Comparison of ENCODE assay signal across 8 cellular contexts in genomic region chr20:2207770-2208097, GRCh38.
DNase-seq lines count a peak whose midpoint lies in the region; ATAC-seq and TF ChIP-seq lines count a peak whose summit lies in the region.

No MANE protein-coding gene starts in this region.

- no peak for ATAC-seq in psoas muscle

- H3K36me3 ChIP-seq in esophagus (ENCODE audit: control insufficient read depth in 2 of 2, insufficient read depth in 2 of 2, low read length in 1 of 2) (no peaks in the 10 kb centered on the region), psoas muscle (ENCODE audit: insufficient read depth in 1 of 2, low read depth in 1 of 2) (no peaks in the 10 kb centered on the region)

- TF ChIP-seq CTCF in GM12875 (IDR thresholded peaks at IDR 0.05; ENCODE audit: borderline replicate concordance, insufficient read depth, low read depth, low read length) (no peak), psoas muscle (IDR thresholded peaks at IDR 0.05) (no peak)

- H3K27ac ChIP-seq in esophagus (ENCODE audit: low read depth in 2 of 2, low read length in 1 of 2) = peak overlapping the region; percentile 16 to 74
- no peak overlapping the region for H3K27ac ChIP-seq in psoas muscle

- H3K9me3 ChIP-seq in esophagus (ENCODE audit: control insufficient read depth in 2 of 2, insufficient read depth in 1 of 2, low read depth in 1 of 2, low read length in 1 of 2) (no peaks in the 10 kb centered on the region), psoas muscle (no peaks in the 10 kb centered on the region)

- TF ChIP-seq POLR2A in erythroblast (IDR thresholded peaks at IDR 0.05; ENCODE audit: low read length) = no peak

- H3K27me3 ChIP-seq in esophagus (ENCODE audit: control insufficient read depth in 1 of 2, insufficient read depth in 2 of 2, low read length in 2 of 2) (no peaks in the 10 kb centered on the region), psoas muscle (ENCODE audit: insufficient read depth in 3 of 3, low read length in 2 of 3) (peaks cover 0 to 63% (median 3%) of the 10 kb centered on the region in 3 donors)

- DNase-seq in NCI-H460 (ENCODE audit: extremely low read depth, low read depth) = peak; percentile 90
- no peak for DNase-seq in psoas muscle
- DNase-seq in stimulated activated CD8-positive, alpha-beta memory T cell treated with anti-CD3 and anti-CD28 coated beads, Interleukin-4, amount 100 ng/mL, for 48 hours = no peak
- DNase-seq in activated gamma-delta T cell treated with Interleukin-2 at 50 U/mL for 16 hours = no peak
- DNase-seq in T1000 (lab: John Stamatoyannopoulos, UW) = no peak
- no peak for DNase-seq in erythroblast (lab: John Stamatoyannopoulos, UW)

- intact Hi-C loops in psoas muscle (cut with DNase I) = loop anchor here (1.0 to 5.0 kb wide), 4 partner anchors 9 to 245 kb away; no protein-coding TSS in a partner anchor

- 6% methylated on average over 17 of the region's 17 CpGs for WGBS in esophagus, 2 donors
- 6 to 8% (median 6%) methylated on average over 14 to 17 of the region's 17 CpGs for WGBS in psoas muscle, 3 donors

- H3K4me3 ChIP-seq in GM12875 (ENCODE audit: low read depth, low read length) (peak overlapping the region; percentile 59), esophagus (ENCODE audit: low read depth in 1 of 2, low read length in 2 of 2) (peak overlapping the region; percentile 70 to 78), psoas muscle (peak overlapping the region; percentile 65)

- H3K4me1 ChIP-seq in esophagus (ENCODE audit: control insufficient read depth in 2 of 2, insufficient read depth in 2 of 2, low read length in 1 of 2) (peaks cover 4 to 6% of the 10 kb centered on the region in 2 donors), psoas muscle (no peaks in the 10 kb centered on the region)
